Comparison of ENCODE assay signal across 22 cellular contexts in genomic region chr17:27218041-27218440, GRCh38.
DNase-seq lines count a peak whose midpoint lies in the region; ATAC-seq, FAIRE-seq and TF ChIP-seq lines count a peak whose summit lies in the region.
"Had no signal": no experiment of that assay in that cellular context is flagged by ENCODE, and none has a peak within 500 bp of the region (broad histone marks: within the 10 kb centered on the region; RNA-seq: fewer than 3 reads in every experiment).

No MANE protein-coding gene starts in this region.

- no peak for TF ChIP-seq POLR2A in GM12878 (IDR thresholded peaks at IDR 0.05; ENCODE audit: low read depth, low read length)
- TF ChIP-seq POLR2A in body of pancreas (IDR thresholded peaks at IDR 0.05) = no peak

- ATAC-seq in stimulated activated naive CD8-positive, alpha-beta T cell treated with anti-CD3 and anti-CD28 coated beads, Interleukin-15, Interleukin-2, amounts not matched to agents 100 U/mL and 50 U/mL, for 24 hours = no peak
- ATAC-seq in GM12878 (no peak), body of pancreas (no peak), HG02970 (IDR thresholded peaks at IDR 0.05; ENCODE audit: low FRiP score, unreplicated experiment) (no peak)
- ATAC-seq: foreskin keratinocyte, heart right ventricle had no signal

- 0 out of 2 replicates have a peak overlapping the region, but pooled peaks have one; percentile 24 for H2AFZ ChIP-seq in OCI-LY3 (ENCODE audit: low read depth, low read length)
- 0 out of 2 replicates have a peak overlapping the region, but pooled peaks have one; percentile 35 for H2AFZ ChIP-seq in GM12878 (ENCODE audit: control insufficient read depth, low read depth, low read length)

- intact Hi-C loops in GM12878 (cut with micrococcal nuclease; ENCODE audit: unreplicated experiment) = no loop called here
- intact Hi-C loops in body of pancreas (cut with DNase I) = no loop called here

- WGBS in GM12878 (ENCODE audit: insufficient coverage, insufficient replicate concordance, low lambda C conversion rate, missing lambda C conversion rate) = 50% methylated on average over 3 of the region's 3 CpGs
- 60 to 73% methylated on average over 3 of the region's 3 CpGs for WGBS in body of pancreas, 2 donors

- RAD21 ChIA-PET in GM12878 (lab: Charles Lee; ENCODE audit: unreplicated experiment) = interaction anchor here (1.0 to 6.2 kb wide), 6 partner anchors 17 to 137 kb away, joined by 3 to 67 read pairs (median 9); no protein-coding TSS in a partner anchor

- in situ Hi-C loops in GM12878 (cut with MboI) = loop anchor here (5.0 kb wide), 1 partner anchor 329 kb away; no protein-coding TSS in a partner anchor

- peaks cover 19% of the 10 kb centered on the region for H3K4me1 Mint-ChIP-seq in stimulated activated naive CD8-positive, alpha-beta T cell treated with anti-CD3 and anti-CD28 coated beads, Interleukin-15, Interleukin-2, amounts not matched to agents 100 ng/mL and 50 ng/mL, for 24 hours (ENCODE audit: low read depth)

- H3K4me2 ChIP-seq in OCI-LY3 (ENCODE audit: low read length) (peak overlapping the region; percentile 67), GM12878 (ENCODE audit: control insufficient read depth, insufficient read depth) (peak overlapping the region; percentile 88; the same call in 1 of the 2 replicates)

- BruUV-seq in GM12878 (replicated peaks; lab: Mats Ljungman, UMichigan) = no TSS peak

- H3K36me3 Mint-ChIP-seq in stimulated activated naive CD8-positive, alpha-beta T cell treated with anti-CD3 and anti-CD28 coated beads, Interleukin-15, Interleukin-2, amounts not matched to agents 100 ng/mL and 50 ng/mL, for 24 hours (ENCODE audit: low read depth) = no peaks in the 10 kb centered on the region

- H3K4me3 Mint-ChIP-seq in stimulated activated naive CD8-positive, alpha-beta T cell treated with anti-CD3 and anti-CD28 coated beads, Interleukin-15, Interleukin-2, amounts not matched to agents 100 ng/mL and 50 ng/mL, for 24 hours = no peak overlapping the region
- H3K4me3 Mint-ChIP-seq: activated CD8-positive, alpha-beta T cell treated with anti-CD3 and anti-CD28 coated beads for 36 hours had no signal

- H3K27ac ChIP-seq in OCI-LY3 (ENCODE audit: low read length) (peak overlapping the region; percentile 85), GM12878 (ENCODE audit: control insufficient read depth, insufficient read depth) (peak overlapping the region; percentile 72), body of pancreas (no peak overlapping the region)
- H3K27ac ChIP-seq: adrenal gland, foreskin keratinocyte, heart right ventricle, suprapubic skin had no signal

- TF ChIP-seq CTCF in OCI-LY3 (IDR thresholded peaks at IDR 0.05; ENCODE audit: low read depth, low read length) (no peak), GM12878 (IDR thresholded peaks at IDR 0.05 in 2 of 3, conservative IDR thresholded peaks at IDR 0.05 in 1 of 3; ENCODE audit: control insufficient read depth in 2 of 3, extremely low read depth in 1 of 3, insufficient read depth in 1 of 3, low read depth in 3 of 3, low read length in 3 of 3) (no peak), body of pancreas (IDR thresholded peaks at IDR 0.05) (no peak)

- TF ChIP-seq RAD21 in GM12878 (IDR thresholded peaks at IDR 0.05; ENCODE audit: insufficient read depth, low read depth, low read length) = no peak

- H3K27ac Mint-ChIP-seq in stimulated activated naive CD8-positive, alpha-beta T cell treated with anti-CD3 and anti-CD28 coated beads, Interleukin-15, Interleukin-2, amounts not matched to agents 100 ng/mL and 50 ng/mL, for 24 hours = peak overlapping the region; percentile 61
- H3K27ac Mint-ChIP-seq: activated CD8-positive, alpha-beta T cell treated with anti-CD3 and anti-CD28 coated beads for 36 hours had no signal

- FAIRE-seq in GM12878 (lab: Jason Lieb, UNC) = peak; percentile 74
- FAIRE-seq: A204.1 had no signal

- SMC1A ChIA-PET in GM12878 (lab: Charles Lee; ENCODE audit: uncharacterized antibody, unreplicated experiment) = interaction anchor here (0.6 to 10.3 kb wide), 10 partner anchors 13 to 253 kb away, joined by 3 to 137 read pairs (median 5); partner anchors contain the start of gene WSB1

- TF ChIP-seq EP300 in GM12878 (IDR thresholded peaks at IDR 0.05; ENCODE audit: borderline replicate concordance in 1 of 2, control insufficient read depth in 1 of 2, low read depth in 2 of 2, low read length in 2 of 2) = no peak

- H3K9ac ChIP-seq in OCI-LY3 (ENCODE audit: low read length) (peak overlapping the region; percentile 21; the same call in 1 of the 2 replicates), GM12878 (ENCODE audit: control insufficient read depth, insufficient read depth, low read length) (peak overlapping the region; percentile 8; the same call in 1 of the 2 replicates)

- H3K36me3 ChIP-seq in OCI-LY3 (replicated peaks; ENCODE audit: low read depth, low read length) (peaks cover 7% of the 10 kb centered on the region), GM12878 (ENCODE audit: control insufficient read depth in 2 of 2, insufficient read depth in 2 of 2, low read length in 1 of 2) (no peaks in the 10 kb centered on the region), body of pancreas (replicated peaks in 1 of 2; ENCODE audit: insufficient read depth in 1 of 2, low read depth in 2 of 2) (no peaks in the 10 kb centered on the region)
- H3K36me3 ChIP-seq: adrenal gland, heart right ventricle, MG63, suprapubic skin had no signal

- H3K9me3 Mint-ChIP-seq in stimulated activated naive CD8-positive, alpha-beta T cell treated with anti-CD3 and anti-CD28 coated beads, Interleukin-15, Interleukin-2, amounts not matched to agents 100 ng/mL and 50 ng/mL, for 24 hours = no peaks in the 10 kb centered on the region
- H3K9me3 Mint-ChIP-seq: activated CD8-positive, alpha-beta T cell treated with anti-CD3 and anti-CD28 coated beads for 36 hours had no signal

- H4K20me1 ChIP-seq in OCI-LY3 (ENCODE audit: insufficient read depth, low read length) (no peaks in the 10 kb centered on the region), GM12878 (ENCODE audit: control insufficient read depth, insufficient read depth) (no peaks in the 10 kb centered on the region)

- H3K4me1 ChIP-seq in OCI-LY3 (ENCODE audit: low read length) (peaks cover 38% of the 10 kb centered on the region), GM12878 (ENCODE audit: control insufficient read depth, insufficient read depth, low read length) (peaks cover 38% of the 10 kb centered on the region), body of pancreas (no peaks in the 10 kb centered on the region)
- H3K4me1 ChIP-seq: adrenal gland, foreskin keratinocyte, suprapubic skin had no signal

- H3K27me3 Mint-ChIP-seq in stimulated activated naive CD8-positive, alpha-beta T cell treated with anti-CD3 and anti-CD28 coated beads, Interleukin-15, Interleukin-2, amounts not matched to agents 100 ng/mL and 50 ng/mL, for 24 hours = peaks cover 6% of the 10 kb centered on the region
- H3K27me3 Mint-ChIP-seq: activated CD8-positive, alpha-beta T cell treated with anti-CD3 and anti-CD28 coated beads for 36 hours had no signal

- H3K9me3 ChIP-seq in OCI-LY3 (ENCODE audit: insufficient read depth, low read length) (peaks cover 11% of the 10 kb centered on the region; the same call in 1 of the 2 replicates), GM12878 (replicated peaks; ENCODE audit: control insufficient read depth, insufficient read depth, low read length) (peaks cover 2% of the 10 kb centered on the region), body of pancreas (no peaks in the 10 kb centered on the region)
- H3K9me3 ChIP-seq: adrenal gland, MG63, suprapubic skin had no signal

- H3K4me3 ChIP-seq in OCI-LY3 (ENCODE audit: low read length) (peak overlapping the region; percentile 16), GM12878 (no peak overlapping the region), body of pancreas (no peak overlapping the region)
- H3K4me3 ChIP-seq: adrenal gland, heart right ventricle, MG63, suprapubic skin had no signal

- H3K27me3 ChIP-seq in OCI-LY3 (ENCODE audit: low read depth, low read length) (no peaks in the 10 kb centered on the region), GM12878 (replicated peaks in 1 of 2; ENCODE audit: control insufficient read depth in 2 of 2, insufficient read depth in 2 of 2, low read length in 1 of 2) (no peaks in the 10 kb centered on the region), body of pancreas (no peaks in the 10 kb centered on the region)
- H3K27me3 ChIP-seq: adrenal gland, foreskin keratinocyte, MG63, suprapubic skin had no signal

- POLR2A ChIA-PET in GM12878 (lab: Charles Lee) = interaction anchor here (1.4 kb wide), 1 partner anchor 11 kb away, joined by 4 read pairs; no protein-coding TSS in a partner anchor

- CTCF ChIA-PET in GM12878 (lab: Yijun Ruan, JAX) = interaction anchor here (0.8 to 4.7 kb wide), 12 partner anchors 10 to 326 kb away, joined by 3 to 78 read pairs (median 7); partner anchors contain the start of gene WSB1

- DNase-seq in stimulated activated naive CD8-positive, alpha-beta T cell treated with anti-CD3 and anti-CD28 coated beads, Interleukin-15, Interleukin-2, amounts not matched to agents 100 U/mL and 50 U/mL, for 24 hours = no peak
- DNase-seq in GM12878 (ENCODE audit: low read depth, low spot score) (no peak), NCI-H345 treated with DMSO at 0.1 percent for 48 hours (lab: John Stamatoyannopoulos, UW; ENCODE audit: unreplicated experiment) (no peak), NCI-H1436 (lab: John Stamatoyannopoulos, UW) (no peak), body of pancreas (no peak)
- DNase-seq: activated CD4-positive, CD25-positive, alpha-beta regulatory T cell; activated CD8-positive, alpha-beta T cell treated with anti-CD3 and anti-CD28 coated beads for 36 hours; foreskin keratinocyte; heart right ventricle; left cardiac atrium; mesendoderm; MG63; NCI-H1417 treated with DMSO at 0.1 percent for 48 hours; NCI-H2107; NCI-H446 treated with DMSO at 0.1 percent for 48 hours; T-helper 9 cell had no signal

- no peaks in the 10 kb centered on the region for H3K79me2 ChIP-seq in OCI-LY3 (ENCODE audit: low read length)
- H3K79me2 ChIP-seq in GM12878 (ENCODE audit: control insufficient read depth, insufficient read depth, low read length) = no peaks in the 10 kb centered on the region

TF ChIP-seq in GM12878, 131 proteins besides CTCF, POLR2A, EP300 and RAD21:
- peak; percentile 64; the same call in 1 of the 2 replicates for TF ChIP-seq SMARCA5 (IDR thresholded peaks at IDR 0.05)
- TF ChIP-seq HCFC1 (IDR thresholded peaks at IDR 0.05; ENCODE audit: low read length) = no peak

Comparison
In these comparisons a context has a peak if more than half of its experiments do, and no peak if none do; other contexts are left out.
1. H3K27ac ChIP-seq: peak in OCI-LY3 (single experiment) and GM12878 (single experiment); none in body of pancreas (0 of 4).